ENCODE assay signal across 8 cellular contexts in genomic region chr10:68550747-68551411, GRCh38.
DNase-seq lines count a peak whose midpoint lies in the region; ATAC-seq and TF ChIP-seq lines count a peak whose summit lies in the region.

No MANE protein-coding gene starts in this region.

- peak; percentile 98 for TF ChIP-seq CTCF in epithelial cell of esophagus (IDR thresholded peaks at IDR 0.05; ENCODE audit: insufficient read depth, low read depth, low read length, missing control alignments)

- no peak for ATAC-seq in GM21381 (IDR thresholded peaks at IDR 0.05; ENCODE audit: unreplicated experiment)

- peak; percentile 18 for DNase-seq in activated CD8-positive, alpha-beta memory T cell treated with anti-CD3 and anti-CD28 coated beads, Interleukin-2, amount 50 U/mL, for 4 hours
- DNase-seq in activated CD8-positive, alpha-beta memory T cell treated with anti-CD3 and anti-CD28 coated beads for 24 hours, result no peak
- DNase-seq in HEK293T (ENCODE audit: extremely low spot score) (peak; percentile 69), NCI-H1694 treated with DMSO at 0.1 percent for 48 hours (lab: John Stamatoyannopoulos, UW) (peak; percentile 46), UCSD-AML1 (lab: John Stamatoyannopoulos, UW; ENCODE audit: unreplicated experiment) (peak; percentile 12), epithelial cell of esophagus (ENCODE audit: low read depth) (peak; percentile 78), middle frontal gyrus (ENCODE audit: extremely low spot score, low spot score) (peak; percentile 47)

- CTCF ChIA-PET in HEK293T (lab: Yijun Ruan, JAX), result interaction anchor here (0.7 to 2.3 kb wide), 9 partner anchors 9 to 798 kb away, joined by 3 to 16 read pairs (median 4); partner anchors contain the start of gene TET1

- POLR2A ChIA-PET in HEK293T (lab: Yijun Ruan, JAX), result interaction anchor here (0.6 to 1.5 kb wide), 2 partner anchors 9 to 43 kb away, joined by 3 to 6 read pairs; partner anchors contain the start of gene TET1

- no peak overlapping the region for H3K4me3 ChIP-seq in epithelial cell of esophagus (ENCODE audit: low read length)

TF ChIP-seq in HEK293T, 16 proteins besides CTCF, POLR2A, EP300 and RAD21:
- no peak for TF ChIP-seq FOXK2 (IDR thresholded peaks at IDR 0.05)
- TF ChIP-seq FOXM1 (IDR thresholded peaks at IDR 0.05; ENCODE audit: borderline replicate concordance), result no peak
- no peak for TF ChIP-seq ARNT (IDR thresholded peaks at IDR 0.05)
TF ChIP-seq in HEK293T: peak in this region for 0.
